ENCODE assay signal across 8 cellular contexts in the genomic region with DNA sequence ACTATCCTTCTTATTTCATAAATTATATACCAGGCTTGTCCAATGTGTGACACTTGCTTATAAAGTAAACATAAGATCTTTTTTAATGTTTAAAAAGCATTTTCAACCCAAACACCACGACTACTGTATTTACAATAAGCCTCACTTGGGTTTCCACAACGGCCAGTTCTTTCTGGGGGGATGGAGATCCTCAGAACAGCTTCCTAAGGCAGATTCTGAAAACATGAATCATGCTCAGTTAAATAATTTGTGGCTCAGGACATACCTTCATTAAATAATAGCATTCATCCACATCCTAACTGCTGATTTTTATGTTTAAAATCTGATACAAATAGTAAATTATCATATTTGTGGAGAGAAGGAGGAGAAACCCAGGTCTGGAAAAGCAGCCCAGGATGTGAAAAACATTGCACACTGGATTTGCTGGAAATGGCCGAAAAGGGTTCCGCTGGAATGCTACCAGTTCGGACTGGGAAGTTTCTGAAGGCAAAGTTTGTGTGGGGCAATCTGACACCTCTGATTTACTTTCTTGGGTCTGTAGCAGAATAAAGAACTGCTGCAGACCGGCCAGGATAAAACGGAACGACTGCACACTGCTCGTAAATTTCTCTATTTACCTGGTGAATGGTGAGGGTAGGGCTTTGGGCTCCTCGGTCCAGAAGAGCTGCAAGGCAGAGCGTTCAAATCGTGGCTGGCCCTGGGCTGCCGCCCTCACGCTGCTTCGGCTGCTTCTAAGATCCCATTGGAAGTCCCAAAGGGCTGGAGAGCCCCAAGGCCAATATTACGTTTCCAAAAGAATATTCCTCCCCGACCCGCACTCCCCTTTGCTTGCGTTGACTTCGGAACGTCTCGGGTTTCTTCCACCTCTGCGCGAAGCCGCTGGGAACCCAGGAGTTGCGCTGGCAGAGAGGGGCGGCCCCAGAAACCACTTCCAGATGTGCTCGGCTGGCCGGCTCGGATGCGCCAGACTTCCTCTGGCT. TPM values are rescaled to one million over a fixed set of nuclear protein-coding genes. Genes with fewer than 3 reads are reported as not detected.
DNase-seq lines count a peak whose midpoint lies in the region; ATAC-seq and TF ChIP-seq lines count a peak whose summit lies in the region.

A gene with protein sequence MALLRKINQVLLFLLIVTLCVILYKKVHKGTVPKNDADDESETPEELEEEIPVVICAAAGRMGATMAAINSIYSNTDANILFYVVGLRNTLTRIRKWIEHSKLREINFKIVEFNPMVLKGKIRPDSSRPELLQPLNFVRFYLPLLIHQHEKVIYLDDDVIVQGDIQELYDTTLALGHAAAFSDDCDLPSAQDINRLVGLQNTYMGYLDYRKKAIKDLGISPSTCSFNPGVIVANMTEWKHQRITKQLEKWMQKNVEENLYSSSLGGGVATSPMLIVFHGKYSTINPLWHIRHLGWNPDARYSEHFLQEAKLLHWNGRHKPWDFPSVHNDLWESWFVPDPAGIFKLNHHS (minus strand): TSS at position 910 of the 980 bp plus-strand sequence. CDS start 30,539 bp downstream, outside the sequence.

- no peak for TF ChIP-seq CTCF in Calu3 (IDR thresholded peaks at IDR 0.05; ENCODE audit: unreplicated experiment)
- no peak for TF ChIP-seq CTCF in endodermal cell (conservative IDR thresholded peaks at IDR 0.05)

- peak; percentile 22 for DNase-seq in Calu3
- peak; percentile 34 for DNase-seq in NCI-H2227 (lab: John Stamatoyannopoulos, UW; ENCODE audit: unreplicated experiment)
- peak; percentile 92 for DNase-seq in endodermal cell
- DNase-seq in aorta = peak; percentile 75 to 86
- DNase-seq in NCI-H1092 treated with DMSO at 0.1 percent for 48 hours (lab: John Stamatoyannopoulos, UW) = no peak
- no peak for DNase-seq in stimulated activated CD4-positive, alpha-beta T cell treated with anti-CD3 and anti-CD28 coated beads, Interleukin-2, amount 100 ng/mL, for 48 hours

- intact Hi-C loops in Calu3 (cut with micrococcal nuclease; ENCODE audit: unreplicated experiment) (no loop called here), aorta (cut with DNase I) (loop anchor here in 1 of 2 donors (10.0 kb wide), 1 partner anchor 85 kb away; a partner anchor contains a TSS)

- no peaks in the 10 kb centered on the region for H3K9me3 Mint-ChIP-seq in Calu3 (ENCODE audit: low read depth, unreplicated experiment)
- H3K9me3 Mint-ChIP-seq in endodermal cell = no peaks in the 10 kb centered on the region

- H3K4me1 ChIP-seq in endodermal cell (ENCODE audit: control insufficient read depth, insufficient read depth, low read length) = no peaks in the 10 kb centered on the region
- H3K4me1 ChIP-seq in mucosa of stomach (ENCODE audit: control insufficient read depth, insufficient read depth, low read length) = no peaks in the 10 kb centered on the region
- H3K4me1 ChIP-seq in aorta (ENCODE audit: control insufficient read depth in 1 of 2, insufficient read depth in 2 of 2, low read length in 2 of 2) = peaks cover 0 to 7% of the 10 kb centered on the region in 2 donors

- no peaks in the 10 kb centered on the region for H3K36me3 Mint-ChIP-seq in Calu3 (ENCODE audit: insufficient read depth, unreplicated experiment)
- H3K36me3 Mint-ChIP-seq in endodermal cell (ENCODE audit: low read depth) = no peaks in the 10 kb centered on the region

- H3K27ac ChIP-seq in endodermal cell (ENCODE audit: low read depth, low read length) (no peak within 1 kb of the TSS), aorta (ENCODE audit: low read depth in 1 of 2, low read length in 2 of 2) (peak within 1 kb of the TSS; percentile 58 to 60)

- ATAC-seq in aorta (ENCODE audit: low FRiP score) (peak; percentile 85), GM18870 (IDR thresholded peaks at IDR 0.05; ENCODE audit: unreplicated experiment) (no peak)

- H3K27me3 Mint-ChIP-seq in Calu3 (ENCODE audit: unreplicated experiment) (peaks cover 46% of the 10 kb centered on the region), endodermal cell (ENCODE audit: insufficient read depth) (peaks cover 30% of the 10 kb centered on the region)

- WGBS in endodermal cell (ENCODE audit: insufficient coverage in 1 of 2, insufficient read length in 1 of 2), 2 experiments = 15 to 17% methylated on average over 22 to 31 of the region's 31 CpGs
- whole genome bisulfite sequencing in aorta, 2 donors = 1 to 2% methylated on average over 31 of the region's 31 CpGs

- H3K4me3 Mint-ChIP-seq in Calu3 (ENCODE audit: low read depth, unreplicated experiment) (peak within 1 kb of the TSS; percentile 65), endodermal cell (peak within 1 kb of the TSS; percentile 64)

- H3K4me1 Mint-ChIP-seq in Calu3 (ENCODE audit: low read depth, unreplicated experiment) (peaks cover 23% of the 10 kb centered on the region), endodermal cell (peaks cover 7% of the 10 kb centered on the region)

- H3K4me3 ChIP-seq in endodermal cell (ENCODE audit: low read length) (peak within 1 kb of the TSS; percentile 79), mucosa of stomach (ENCODE audit: low read length) (no peak within 1 kb of the TSS), aorta (ENCODE audit: low read length in 2 of 2) (peak within 1 kb of the TSS; percentile 44 to 74)

- no TSS peak for BruUV-seq in Calu3 (replicated peaks; lab: Mats Ljungman, UMichigan)

- H3K36me3 ChIP-seq in endodermal cell (ENCODE audit: control insufficient read depth, insufficient read depth, low read length) = no peaks in the 10 kb centered on the region
- H3K36me3 ChIP-seq in mucosa of stomach (ENCODE audit: control insufficient read depth, insufficient read depth, low read length) = no peaks in the 10 kb centered on the region
- H3K36me3 ChIP-seq in aorta (ENCODE audit: control insufficient read depth in 1 of 2, insufficient read depth in 2 of 2, low read length in 1 of 2) = no peaks in the 10 kb centered on the region

- H3K27ac Mint-ChIP-seq in Calu3 (ENCODE audit: unreplicated experiment) (no peak within 1 kb of the TSS), endodermal cell (no peak within 1 kb of the TSS)

- CTCF ChIA-PET in Calu3 (lab: Charles Lee) = no interaction called here

- H3K9ac ChIP-seq in endodermal cell (ENCODE audit: extremely low read depth, low read length, poor library complexity, severe bottlenecking) (peak within 1 kb of the TSS; percentile 12), mucosa of stomach (ENCODE audit: low read length) (peak within 1 kb of the TSS; percentile 45)

- H3K9me3 ChIP-seq in endodermal cell (ENCODE audit: control insufficient read depth, low read length) (no peaks in the 10 kb centered on the region), mucosa of stomach (ENCODE audit: control insufficient read depth, low read length) (no peaks in the 10 kb centered on the region), aorta (ENCODE audit: control insufficient read depth, low read length) (no peaks in the 10 kb centered on the region)

- peaks cover 26% of the 10 kb centered on the region for H3K27me3 ChIP-seq in endodermal cell (ENCODE audit: control insufficient read depth, insufficient read depth, low read length, poor library complexity, severe bottlenecking)
- H3K27me3 ChIP-seq in mucosa of stomach (ENCODE audit: control insufficient read depth, insufficient read depth, low read length) = peaks cover 17% of the 10 kb centered on the region
- no peaks in the 10 kb centered on the region for H3K27me3 ChIP-seq in aorta (ENCODE audit: control insufficient read depth in 1 of 2, insufficient read depth in 2 of 2, low read length in 1 of 2)

RNA-seq across cellular contexts. Expression of the gene that starts here (rescaled TPM):
- total RNA-seq in Calu3 (2022) (not detected in 2 replicates), endodermal cell (1 to 10 TPM in 1 of 2 donors, under 1 TPM in 1; 0.69 to 1.3 TPM), aorta (10 to 100 TPM; 28.2 to 64.4 TPM)
- polyA plus RNA-seq in endodermal cell (2013, experiment 1 of 2) = 3.7 TPM
- polyA plus RNA-seq in endodermal cell (2013, experiment 2 of 2) = 4.1 TPM
- polyA plus RNA-seq in aorta = 100 to 1,000 TPM in 1 of 2 donors, 10 to 100 TPM in 1; 30.7 to 114 TPM

Comparison
In these comparisons a context has a peak if more than half of its experiments do, and no peak if none do; other contexts are left out.
1. RNA of the gene that starts here (total RNA-seq): 28.2 to 64.4 TPM in aorta; 0.69 to 1.3 TPM in endodermal cell and not detected in Calu3; every median in the first group is over 10 times any median in the second.
2. Peak in DNase-seq in Calu3; RNA of the gene not detected or under 1 TPM.
3. DNase-seq: peak in NCI-H2227 (single experiment), endodermal cell (single experiment) and aorta (2 of 2); none in NCI-H1092 treated with DMSO at 0.1 percent for 48 hours (single experiment) and stimulated activated CD4-positive, alpha-beta T cell treated with anti-CD3 and anti-CD28 coated beads, Interleukin-2, amount 100 ng/mL, for 48 hours (0 of 2).